ENCODE assay signal across 1 cellular context in the genomic region with DNA sequence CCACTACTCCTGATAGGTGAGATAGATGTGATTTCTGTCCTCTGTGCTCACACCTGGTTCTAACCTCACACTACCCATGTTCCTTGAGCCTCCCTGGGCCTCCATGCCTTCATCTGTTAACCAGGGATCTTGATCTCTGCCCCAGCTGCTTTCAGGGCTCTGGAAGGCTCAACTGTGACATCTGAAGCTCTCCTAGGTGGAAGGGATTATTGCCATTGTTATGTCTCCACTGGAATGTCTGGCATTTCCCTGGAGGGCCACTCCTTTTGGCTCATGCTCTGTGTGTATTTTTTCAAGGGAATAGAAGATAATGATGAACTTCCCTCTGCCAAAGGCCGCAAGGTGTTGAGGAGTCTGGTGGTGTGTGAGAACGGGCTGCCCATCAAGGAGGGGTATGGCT.
TF ChIP-seq lines count a peak whose summit lies in the region.

No MANE protein-coding gene starts in this region.

TF ChIP-seq in HepG2, 621 proteins besides CTCF, POLR2A, EP300 and RAD21:
- TF ChIP-seq ZNF775 (CRISPR knock-in tag; IDR thresholded peaks at IDR 0.05; ENCODE audit: borderline replicate concordance), result no peak
- TF ChIP-seq ZNF160 (CRISPR knock-in tag; IDR thresholded peaks at IDR 0.05), result no peak
- TF ChIP-seq, protein P1, sequence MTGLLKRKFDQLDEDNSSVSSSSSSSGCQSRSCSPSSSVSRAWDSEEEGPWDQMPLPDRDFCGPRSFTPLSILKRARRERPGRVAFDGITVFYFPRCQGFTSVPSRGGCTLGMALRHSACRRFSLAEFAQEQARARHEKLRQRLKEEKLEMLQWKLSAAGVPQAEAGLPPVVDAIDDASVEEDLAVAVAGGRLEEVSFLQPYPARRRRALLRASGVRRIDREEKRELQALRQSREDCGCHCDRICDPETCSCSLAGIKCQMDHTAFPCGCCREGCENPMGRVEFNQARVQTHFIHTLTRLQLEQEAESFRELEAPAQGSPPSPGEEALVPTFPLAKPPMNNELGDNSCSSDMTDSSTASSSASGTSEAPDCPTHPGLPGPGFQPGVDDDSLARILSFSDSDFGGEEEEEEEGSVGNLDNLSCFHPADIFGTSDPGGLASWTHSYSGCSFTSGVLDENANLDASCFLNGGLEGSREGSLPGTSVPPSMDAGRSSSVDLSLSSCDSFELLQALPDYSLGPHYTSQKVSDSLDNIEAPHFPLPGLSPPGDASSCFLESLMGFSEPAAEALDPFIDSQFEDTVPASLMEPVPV (CRISPR knock-in tag; IDR thresholded peaks at IDR 0.05), result no peak
- TF ChIP-seq ZNF510 (CRISPR knock-in tag; IDR thresholded peaks at IDR 0.05; ENCODE audit: low read depth), result no peak
- no peak for TF ChIP-seq SRSF4 (IDR thresholded peaks at IDR 0.05; ENCODE audit: low read depth, low read length, poor library complexity, severe bottlenecking)
- TF ChIP-seq ZFY (CRISPR knock-in tag; IDR thresholded peaks at IDR 0.05), result no peak
- no peak for TF ChIP-seq RBM39 (IDR thresholded peaks at IDR 0.05; ENCODE audit: low read depth, low read length, poor library complexity, severe bottlenecking)
- no peak for TF ChIP-seq BHLHE40 (IDR thresholded peaks at IDR 0.05; ENCODE audit: low read length)
- TF ChIP-seq, protein P2, sequence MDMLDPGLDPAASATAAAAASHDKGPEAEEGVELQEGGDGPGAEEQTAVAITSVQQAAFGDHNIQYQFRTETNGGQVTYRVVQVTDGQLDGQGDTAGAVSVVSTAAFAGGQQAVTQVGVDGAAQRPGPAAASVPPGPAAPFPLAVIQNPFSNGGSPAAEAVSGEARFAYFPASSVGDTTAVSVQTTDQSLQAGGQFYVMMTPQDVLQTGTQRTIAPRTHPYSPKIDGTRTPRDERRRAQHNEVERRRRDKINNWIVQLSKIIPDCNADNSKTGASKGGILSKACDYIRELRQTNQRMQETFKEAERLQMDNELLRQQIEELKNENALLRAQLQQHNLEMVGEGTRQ (IDR thresholded peaks at IDR 0.05; ENCODE audit: low read depth, low read length), result no peak
- TF ChIP-seq, protein P2 (CRISPR knock-in tag; IDR thresholded peaks at IDR 0.05; ENCODE audit: borderline replicate concordance), result no peak
- TF ChIP-seq PHB2 (IDR thresholded peaks at IDR 0.05; ENCODE audit: partially characterized antibody), result no peak
- TF ChIP-seq, protein P3, sequence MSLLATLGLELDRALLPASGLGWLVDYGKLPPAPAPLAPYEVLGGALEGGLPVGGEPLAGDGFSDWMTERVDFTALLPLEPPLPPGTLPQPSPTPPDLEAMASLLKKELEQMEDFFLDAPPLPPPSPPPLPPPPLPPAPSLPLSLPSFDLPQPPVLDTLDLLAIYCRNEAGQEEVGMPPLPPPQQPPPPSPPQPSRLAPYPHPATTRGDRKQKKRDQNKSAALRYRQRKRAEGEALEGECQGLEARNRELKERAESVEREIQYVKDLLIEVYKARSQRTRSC (CRISPR knock-in tag; IDR thresholded peaks at IDR 0.05; ENCODE audit: low read depth), result no peak
- TF ChIP-seq ZBTB7A (CRISPR knock-in tag; IDR thresholded peaks at IDR 0.05), result no peak
- no peak for TF ChIP-seq ZBTB7B (CRISPR knock-in tag; IDR thresholded peaks at IDR 0.05)
- TF ChIP-seq ZNF607 (CRISPR knock-in tag; IDR thresholded peaks at IDR 0.05; ENCODE audit: borderline replicate concordance), result no peak
- TF ChIP-seq ZNF367 (CRISPR knock-in tag; IDR thresholded peaks at IDR 0.05; ENCODE audit: borderline replicate concordance), result no peak
- no peak for TF ChIP-seq ZNF550 (CRISPR knock-in tag; IDR thresholded peaks at IDR 0.05; ENCODE audit: borderline replicate concordance)
- no peak for TF ChIP-seq SMAD9 (CRISPR knock-in tag; IDR thresholded peaks at IDR 0.05)
- no peak for TF ChIP-seq HNRNPL (IDR thresholded peaks at IDR 0.05; ENCODE audit: low read depth, low read length)
- no peak for TF ChIP-seq REXO4 (CRISPR knock-in tag; IDR thresholded peaks at IDR 0.05; ENCODE audit: borderline replicate concordance)
- TF ChIP-seq ZNF780A (CRISPR knock-in tag; IDR thresholded peaks at IDR 0.05), result no peak
